In the genomic region with DNA sequence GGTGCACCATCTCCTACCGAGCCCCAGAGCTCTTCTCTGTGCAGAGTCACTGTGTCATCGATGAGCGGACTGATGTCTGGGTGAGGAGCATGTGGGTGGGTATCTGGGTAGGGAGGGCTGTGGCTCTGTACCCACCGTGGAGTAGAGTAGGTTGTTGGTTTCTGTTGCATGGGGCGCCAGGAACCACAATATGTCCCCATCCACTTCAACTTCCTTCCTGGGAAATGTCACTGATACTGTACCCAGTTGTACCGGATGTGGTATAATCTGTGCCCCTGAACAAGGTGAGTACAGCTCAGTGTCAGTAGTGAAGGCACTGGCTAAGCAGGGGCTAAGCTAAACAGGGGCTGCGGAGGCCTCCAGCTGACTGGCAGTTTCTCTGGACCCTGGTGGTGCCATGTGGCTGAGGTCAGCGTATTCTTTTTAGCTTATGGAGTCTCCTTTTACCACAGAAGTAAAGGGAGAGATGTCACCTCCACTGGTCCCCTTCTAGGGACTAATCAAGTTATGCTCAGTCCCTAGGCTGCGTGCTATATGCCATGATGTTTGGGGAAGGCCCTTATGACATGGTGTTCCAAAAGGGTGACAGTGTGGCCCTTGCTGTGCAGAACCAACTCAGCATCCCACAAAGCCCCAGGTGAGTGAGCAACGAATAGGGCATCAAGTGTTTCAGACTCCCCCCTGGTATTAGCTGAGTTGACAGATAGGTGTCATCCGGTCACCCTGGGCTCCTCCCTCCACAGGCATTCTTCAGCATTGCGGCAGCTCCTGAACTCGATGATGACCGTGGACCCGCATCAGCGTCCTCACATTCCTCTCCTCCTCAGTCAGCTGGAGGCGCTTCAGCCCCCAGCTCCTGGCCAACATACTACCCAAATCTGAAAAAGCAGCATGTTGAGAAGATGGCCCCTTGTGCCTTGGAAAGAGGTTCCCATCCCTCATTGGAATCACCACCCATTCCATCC, we compare ENCODE assay signal across 8 cellular contexts. TPM values are rescaled to one million over a fixed set of nuclear protein-coding genes. Genes with fewer than 3 reads are reported as not detected.
A peak's percentile ranks its signal among the peaks of the same experiment; 100 is the strongest.
DNase-seq lines count a peak whose midpoint lies in the region; ATAC-seq and TF ChIP-seq lines count a peak whose summit lies in the region.

No MANE protein-coding gene starts in this region.

- H3K9me3 ChIP-seq in HCT116 (ENCODE audit: control insufficient read depth in 1 of 2, insufficient read depth in 1 of 2, low read depth in 1 of 2, low read length in 2 of 2): no peaks in the 10 kb centered on the region

- peaks cover 69% of the 10 kb centered on the region for H3K36me3 Mint-ChIP-seq in activated CD4-positive, alpha-beta memory T cell treated with anti-CD3 and anti-CD28 coated beads, Interleukin-2, amount 10 ng/mL, durations not matched to agents 7 days and 5 days (ENCODE audit: low read depth)

- H3K9ac ChIP-seq in HCT116 (ENCODE audit: low read length): no peak overlapping the region

- DNase-seq in HCT116 (ENCODE audit: low read depth, low spot score) (no peak), germinal center (ENCODE audit: low spot score) (peak; percentile 43), NCI-H69 (lab: John Stamatoyannopoulos, UW) (no peak), DMS153 (lab: John Stamatoyannopoulos, UW) (no peak), NOMO-1 treated with dmso at 0.1 percent for 144 hours (lab: John Stamatoyannopoulos, UW; ENCODE audit: unreplicated experiment) (no peak)
- peak; percentile 76 for DNase-seq in activated CD4-positive, alpha-beta memory T cell treated with anti-CD3 and anti-CD28 coated beads, Interleukin-2, amount 10 ng/mL, durations not matched to agents 7 days and 5 days
- DNase-seq in stimulated activated CD8-positive, alpha-beta memory T cell treated with anti-CD3 and anti-CD28 coated beads, Interleukin-15, amount 100 ng/mL, for 4 hours (ENCODE audit: low read depth in 2 of 2): peak; percentile 47 to 74

- POLR2A ChIA-PET in HCT116 (lab: Charles Lee): no interaction called here
- POLR2A ChIA-PET in activated CD4-positive, alpha-beta memory T cell treated with anti-CD3 and anti-CD28 coated beads, Interleukin-2, amount 10 ng/mL, durations not matched to agents 7 days and 5 days (lab: Charles Lee): interaction anchor here (0.6 to 15.2 kb wide), 13 partner anchors 15 to 1018 kb away, joined by 3 to 425 read pairs (median 5); a partner anchor contains a TSS

- CTCF ChIA-PET in HCT116 (lab: Charles Lee): interaction anchor here (0.6 to 2.8 kb wide), 5 partner anchors 29 to 140 kb away, joined by 3 to 14 read pairs (median 7); a partner anchor contains a TSS
- CTCF ChIA-PET in activated CD4-positive, alpha-beta memory T cell treated with anti-CD3 and anti-CD28 coated beads, Interleukin-2, amount 10 ng/mL, durations not matched to agents 7 days and 5 days (lab: Charles Lee): interaction anchor here (0.8 to 9.7 kb wide), 8 partner anchors 12 to 52 kb away, joined by 3 to 120 read pairs (median 4); a partner anchor contains a TSS

- peak overlapping the region; percentile 100 for H3K4me3 Mint-ChIP-seq in activated CD4-positive, alpha-beta memory T cell treated with anti-CD3 and anti-CD28 coated beads, Interleukin-2, amount 10 ng/mL, durations not matched to agents 7 days and 5 days

- TF ChIP-seq CTCF in HCT116 (IDR thresholded peaks at IDR 0.05 in 2 of 3, conservative IDR thresholded peaks at IDR 0.05 in 1 of 3; ENCODE audit: borderline replicate concordance in 1 of 3, insufficient read depth in 1 of 3, low read depth in 2 of 3, low read length in 2 of 3): no peak

- no peak for TF ChIP-seq POLR2A in HCT116 (IDR thresholded peaks at IDR 0.05; ENCODE audit: borderline replicate concordance, extremely low read depth, insufficient read depth, insufficient read length)

- TF ChIP-seq RAD21 in HCT116 (IDR thresholded peaks at IDR 0.05; ENCODE audit: low read depth): no peak

- no peaks in the 10 kb centered on the region for H3K9me3 Mint-ChIP-seq in activated CD4-positive, alpha-beta memory T cell treated with anti-CD3 and anti-CD28 coated beads, Interleukin-2, amount 10 ng/mL, durations not matched to agents 7 days and 5 days

- RAD21 ChIA-PET in HCT116 (lab: Charles Lee; ENCODE audit: low non-redundant PET in 1 of 2, low total read pairs in 2 of 2, uncharacterized antibody in 2 of 2, unreplicated experiment in 2 of 2): no interaction called here

- 0 out of 2 replicates have a peak overlapping the region, but pooled peaks have one; percentile 69 for H3K4me2 ChIP-seq in HCT116 (ENCODE audit: low read length)

- intact Hi-C loops in HCT116 (cut with micrococcal nuclease): no loop called here

- peaks cover 3 to 5% of the 10 kb centered on the region in 2 experiments; a peak in 2 of 4 replicates for H3K36me3 ChIP-seq in HCT116 (ENCODE audit: control insufficient read depth in 1 of 2, insufficient read depth in 2 of 2, low read length in 2 of 2)

- H4K20me1 ChIP-seq in HCT116 (ENCODE audit: insufficient read depth): no peaks in the 10 kb centered on the region

- H3K27me3 Mint-ChIP-seq in activated CD4-positive, alpha-beta memory T cell treated with anti-CD3 and anti-CD28 coated beads, Interleukin-2, amount 10 ng/mL, durations not matched to agents 7 days and 5 days: no peaks in the 10 kb centered on the region

- H3K9me2 ChIP-seq in HCT116 (ENCODE audit: insufficient read depth): no peaks in the 10 kb centered on the region

- BruUV-seq in HCT116 (replicated peaks; lab: Mats Ljungman, UMichigan): no TSS peak

- H3K79me2 ChIP-seq in HCT116 (ENCODE audit: insufficient read depth, low read length): peaks cover 31% of the 10 kb centered on the region; the same call in 1 of the 2 replicates

- H3K27ac ChIP-seq in HCT116 (ENCODE audit: low read depth, low read length): no peak overlapping the region

- ATAC-seq in HCT116 (no peak), GM18868 (IDR thresholded peaks at IDR 0.05; ENCODE audit: unreplicated experiment) (no peak)

- peak overlapping the region; percentile 81 for H3K27ac Mint-ChIP-seq in activated CD4-positive, alpha-beta memory T cell treated with anti-CD3 and anti-CD28 coated beads, Interleukin-2, amount 10 ng/mL, durations not matched to agents 7 days and 5 days

- H3K27me3 ChIP-seq in HCT116 (ENCODE audit: insufficient read depth, low read length): no peaks in the 10 kb centered on the region

- H2AFZ ChIP-seq in HCT116 (ENCODE audit: low read depth, low read length, poor library complexity, severe bottlenecking): no peak overlapping the region

- no peak overlapping the region for H3K4me3 ChIP-seq in HCT116 (replicated peaks in 1 of 2; ENCODE audit: low read depth in 1 of 2, low read length in 2 of 2)

- H3K4me1 ChIP-seq in HCT116 (ENCODE audit: control insufficient read depth in 1 of 2, insufficient read depth in 2 of 2, low read length in 2 of 2): peaks cover 29 to 58% of the 10 kb centered on the region in 2 experiments

- H3K4me1 Mint-ChIP-seq in activated CD4-positive, alpha-beta memory T cell treated with anti-CD3 and anti-CD28 coated beads, Interleukin-2, amount 10 ng/mL, durations not matched to agents 7 days and 5 days: peaks cover 87% of the 10 kb centered on the region

TF ChIP-seq in HCT116, 20 proteins besides CTCF, POLR2A, EP300 and RAD21:
- TF ChIP-seq EGR1 (IDR thresholded peaks at IDR 0.05; ENCODE audit: low read depth) (no peak), CEBPB (IDR thresholded peaks at IDR 0.05; ENCODE audit: low read depth) (no peak), ZFX (IDR thresholded peaks at IDR 0.05) (no peak), ZNF274 (IDR thresholded peaks at IDR 0.05; ENCODE audit: low read depth, low read length) (no peak), EZH2 (IDR thresholded peaks at IDR 0.05) (no peak), SRF (IDR thresholded peaks at IDR 0.05; ENCODE audit: low read depth) (no peak), SIN3A (IDR thresholded peaks at IDR 0.05; ENCODE audit: low read depth) (no peak), SP1 (IDR thresholded peaks at IDR 0.05; ENCODE audit: low read depth) (no peak)
- TF ChIP-seq, protein P1, sequence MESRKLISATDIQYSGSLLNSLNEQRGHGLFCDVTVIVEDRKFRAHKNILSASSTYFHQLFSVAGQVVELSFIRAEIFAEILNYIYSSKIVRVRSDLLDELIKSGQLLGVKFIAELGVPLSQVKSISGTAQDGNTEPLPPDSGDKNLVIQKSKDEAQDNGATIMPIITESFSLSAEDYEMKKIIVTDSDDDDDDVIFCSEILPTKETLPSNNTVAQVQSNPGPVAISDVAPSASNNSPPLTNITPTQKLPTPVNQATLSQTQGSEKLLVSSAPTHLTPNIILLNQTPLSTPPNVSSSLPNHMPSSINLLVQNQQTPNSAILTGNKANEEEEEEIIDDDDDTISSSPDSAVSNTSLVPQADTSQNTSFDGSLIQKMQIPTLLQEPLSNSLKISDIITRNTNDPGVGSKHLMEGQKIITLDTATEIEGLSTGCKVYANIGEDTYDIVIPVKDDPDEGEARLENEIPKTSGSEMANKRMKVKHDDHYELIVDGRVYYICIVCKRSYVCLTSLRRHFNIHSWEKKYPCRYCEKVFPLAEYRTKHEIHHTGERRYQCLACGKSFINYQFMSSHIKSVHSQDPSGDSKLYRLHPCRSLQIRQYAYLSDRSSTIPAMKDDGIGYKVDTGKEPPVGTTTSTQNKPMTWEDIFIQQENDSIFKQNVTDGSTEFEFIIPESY (IDR thresholded peaks at IDR 0.05; ENCODE audit: extremely low read depth, insufficient replicate concordance, low read length): no peak
- TF ChIP-seq, protein P2, sequence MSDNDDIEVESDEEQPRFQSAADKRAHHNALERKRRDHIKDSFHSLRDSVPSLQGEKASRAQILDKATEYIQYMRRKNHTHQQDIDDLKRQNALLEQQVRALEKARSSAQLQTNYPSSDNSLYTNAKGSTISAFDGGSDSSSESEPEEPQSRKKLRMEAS (IDR thresholded peaks at IDR 0.05): no peak

RNA-seq across cellular contexts. Expression of a gene that starts 2.7 kb away (rescaled TPM):
- total RNA-seq in HCT116 (2021; ENCODE audit: unreplicated experiment): 31.4 TPM
- polyA plus RNA-seq in HCT116 (2012): 44.1 and 49.2 TPM in 2 replicates
- total RNA-seq in activated CD4-positive, alpha-beta memory T cell treated with anti-CD3 and anti-CD28 coated beads, Interleukin-2, amount 10 ng/mL, durations not matched to agents 7 days and 5 days: 10 to 100 TPM; 41.6 to 42.3 TPM

RNA-seq across cellular contexts. Expression of a gene that starts 2.7 kb away (rescaled TPM):
- total RNA-seq in HCT116 (2021; ENCODE audit: unreplicated experiment): 6.6 TPM
- 2.4 and 4.6 TPM in 2 replicates for polyA plus RNA-seq in HCT116 (2012)
- 1 to 10 TPM; 6.2 to 7.3 TPM for total RNA-seq in activated CD4-positive, alpha-beta memory T cell treated with anti-CD3 and anti-CD28 coated beads, Interleukin-2, amount 10 ng/mL, durations not matched to agents 7 days and 5 days

RNA-seq across cellular contexts. Expression of a gene that starts 5.1 kb away (rescaled TPM):
- not detected for total RNA-seq in HCT116 (2021; ENCODE audit: unreplicated experiment)
- polyA plus RNA-seq in HCT116 (2012): not detected in 2 replicates
- not detected for total RNA-seq in activated CD4-positive, alpha-beta memory T cell treated with anti-CD3 and anti-CD28 coated beads, Interleukin-2, amount 10 ng/mL, durations not matched to agents 7 days and 5 days

RNA-seq across cellular contexts. Expression of a gene that starts 5.8 kb away (rescaled TPM):
- total RNA-seq in HCT116 (2021; ENCODE audit: unreplicated experiment): 32.7 TPM
- 47.0 and 59.8 TPM in 2 replicates for polyA plus RNA-seq in HCT116 (2012)
- 100 to 1,000 TPM; 313 to 344 TPM for total RNA-seq in activated CD4-positive, alpha-beta memory T cell treated with anti-CD3 and anti-CD28 coated beads, Interleukin-2, amount 10 ng/mL, durations not matched to agents 7 days and 5 days

RNA-seq across cellular contexts. Expression of a gene that starts 18.4 kb away (rescaled TPM):
- 64.7 TPM for total RNA-seq in HCT116 (2021; ENCODE audit: unreplicated experiment)
- polyA plus RNA-seq in HCT116 (2012): 55.8 and 69.3 TPM in 2 replicates
- total RNA-seq in activated CD4-positive, alpha-beta memory T cell treated with anti-CD3 and anti-CD28 coated beads, Interleukin-2, amount 10 ng/mL, durations not matched to agents 7 days and 5 days: 100 to 1,000 TPM; 121 to 122 TPM

Comparison
In these comparisons a context has a peak if more than half of its experiments do, and no peak if none do; other contexts are left out.
1. DNase-seq: peak in activated CD4-positive, alpha-beta memory T cell treated with anti-CD3 and anti-CD28 coated beads, Interleukin-2, amount 10 ng/mL, durations not matched to agents 7 days and 5 days (single experiment), germinal center (single experiment) and stimulated activated CD8-positive, alpha-beta memory T cell treated with anti-CD3 and anti-CD28 coated beads, Interleukin-15, amount 100 ng/mL, for 4 hours (2 of 2); none in HCT116 (single experiment), NCI-H69 (single experiment), DMS153 (single experiment) and NOMO-1 treated with dmso at 0.1 percent for 144 hours (single experiment).